Comparison of ENCODE assay signal across 8 cellular contexts in the genomic region with DNA sequence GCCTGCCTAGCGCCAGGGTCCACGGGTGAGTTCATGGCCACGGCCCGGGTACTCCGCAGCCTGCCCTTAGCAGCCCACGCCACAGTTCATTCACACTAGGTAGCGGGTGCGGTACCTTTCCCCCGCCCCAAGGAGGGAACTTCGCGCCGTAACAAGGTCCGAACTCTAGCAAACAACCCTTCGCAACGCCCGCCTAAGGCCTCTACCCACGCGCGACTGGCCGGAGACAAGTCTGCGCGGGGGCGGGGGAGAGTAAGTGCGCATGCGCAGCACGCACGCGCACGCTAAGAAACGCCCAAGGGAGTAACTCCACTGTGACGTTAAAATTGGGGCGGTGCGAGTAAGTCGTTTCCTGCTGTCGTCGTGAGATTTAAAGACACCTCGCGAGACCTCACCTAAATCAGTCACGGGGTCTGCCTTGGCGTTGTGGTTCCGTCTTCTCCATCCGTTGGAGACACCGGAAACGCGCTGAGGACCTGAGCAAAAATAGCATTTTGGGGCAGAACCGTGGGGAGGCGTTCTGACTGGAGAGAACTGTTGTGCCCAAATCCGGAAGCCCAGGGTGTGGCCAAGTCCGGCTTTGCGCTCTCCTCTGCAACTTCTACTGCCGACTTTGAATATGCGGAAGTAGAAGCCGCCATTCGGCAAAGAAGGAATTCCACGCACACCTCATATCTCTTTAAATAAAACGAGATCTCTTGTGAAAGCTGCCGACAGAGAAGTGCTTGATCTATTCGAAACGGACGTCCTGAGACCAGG. TPM values are rescaled to one million over a fixed set of nuclear protein-coding genes. Genes with fewer than 3 reads are reported as not detected.
DNase-seq lines count a peak whose midpoint lies in the region; ATAC-seq, FAIRE-seq and TF ChIP-seq lines count a peak whose summit lies in the region.

A gene with protein sequence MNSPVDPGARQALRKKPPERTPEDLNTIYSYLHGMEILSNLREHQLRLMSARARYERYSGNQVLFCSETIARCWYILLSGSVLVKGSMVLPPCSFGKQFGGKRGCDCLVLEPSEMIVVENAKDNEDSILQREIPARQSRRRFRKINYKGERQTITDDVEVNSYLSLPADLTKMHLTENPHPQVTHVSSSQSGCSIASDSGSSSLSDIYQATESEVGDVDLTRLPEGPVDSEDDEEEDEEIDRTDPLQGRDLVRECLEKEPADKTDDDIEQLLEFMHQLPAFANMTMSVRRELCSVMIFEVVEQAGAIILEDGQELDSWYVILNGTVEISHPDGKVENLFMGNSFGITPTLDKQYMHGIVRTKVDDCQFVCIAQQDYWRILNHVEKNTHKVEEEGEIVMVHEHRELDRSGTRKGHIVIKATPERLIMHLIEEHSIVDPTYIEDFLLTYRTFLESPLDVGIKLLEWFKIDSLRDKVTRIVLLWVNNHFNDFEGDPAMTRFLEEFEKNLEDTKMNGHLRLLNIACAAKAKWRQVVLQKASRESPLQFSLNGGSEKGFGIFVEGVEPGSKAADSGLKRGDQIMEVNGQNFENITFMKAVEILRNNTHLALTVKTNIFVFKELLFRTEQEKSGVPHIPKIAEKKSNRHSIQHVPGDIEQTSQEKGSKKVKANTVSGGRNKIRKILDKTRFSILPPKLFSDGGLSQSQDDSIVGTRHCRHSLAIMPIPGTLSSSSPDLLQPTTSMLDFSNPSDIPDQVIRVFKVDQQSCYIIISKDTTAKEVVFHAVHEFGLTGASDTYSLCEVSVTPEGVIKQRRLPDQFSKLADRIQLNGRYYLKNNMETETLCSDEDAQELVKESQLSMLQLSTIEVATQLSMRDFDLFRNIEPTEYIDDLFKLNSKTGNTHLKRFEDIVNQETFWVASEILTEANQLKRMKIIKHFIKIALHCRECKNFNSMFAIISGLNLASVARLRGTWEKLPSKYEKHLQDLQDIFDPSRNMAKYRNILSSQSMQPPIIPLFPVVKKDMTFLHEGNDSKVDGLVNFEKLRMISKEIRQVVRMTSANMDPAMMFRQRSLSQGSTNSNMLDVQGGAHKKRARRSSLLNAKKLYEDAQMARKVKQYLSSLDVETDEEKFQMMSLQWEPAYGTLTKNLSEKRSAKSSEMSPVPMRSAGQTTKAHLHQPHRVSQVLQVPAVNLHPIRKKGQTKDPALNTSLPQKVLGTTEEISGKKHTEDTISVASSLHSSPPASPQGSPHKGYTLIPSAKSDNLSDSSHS (N-terminal part only) (minus strand): TSS at position 234 of the 759 bp plus-strand sequence. CDS start 199 bp downstream, at position 35.

- H3K36me3 ChIP-seq in trophoblast cell (ENCODE audit: control insufficient read depth in 1 of 2, insufficient read depth in 2 of 2, low read length in 2 of 2): no peaks in the 10 kb centered on the region
- no peaks in the 10 kb centered on the region for H3K36me3 ChIP-seq in transverse colon

- peak within 1 kb of the TSS; percentile 99 for H3K27ac Mint-ChIP-seq in T-cell

- H2BK5ac ChIP-seq in trophoblast cell (ENCODE audit: low read depth, low read length, poor library complexity): peak within 1 kb of the TSS; percentile 83

- peak within 1 kb of the TSS; percentile 49 for H2AK5ac ChIP-seq in trophoblast cell (ENCODE audit: low read length)

- H4K8ac ChIP-seq in trophoblast cell (ENCODE audit: low read depth, low read length): peak within 1 kb of the TSS; percentile 89

- peaks cover 11% of the 10 kb centered on the region for H3K79me1 ChIP-seq in trophoblast cell (ENCODE audit: low read length)

- H3K27ac ChIP-seq in adipose tissue (ENCODE audit: low read depth, low read length) (peak within 1 kb of the TSS; percentile 98), trophoblast cell (ENCODE audit: low read depth, low read length) (peak within 1 kb of the TSS; percentile 97), transverse colon (peak within 1 kb of the TSS; percentile 93 to 100 (median 98))

- no peak for TF ChIP-seq EP300 in transverse colon (IDR thresholded peaks at IDR 0.05; ENCODE audit: low read depth)

- H4K12ac ChIP-seq in trophoblast cell (ENCODE audit: low read depth, low read length): peak within 1 kb of the TSS; percentile 96

- H2BK12ac ChIP-seq in trophoblast cell (ENCODE audit: low read length): peak within 1 kb of the TSS; percentile 69

- in situ Hi-C loops in transverse colon (cut with MboI; ENCODE audit: low pct_ligation_motif_present in 1 of 4, low pct_unique_long_range_greater_than_20kb in 1 of 4, low sequenced_read_pairs in 3 of 4): loop anchor here in 2 of 4 donors (10.0 kb wide), 1 partner anchor 160 kb away; the partner anchor contains the start of gene FNIP1 (in 2 of the 2)

- DNase-seq in GM12891 (ENCODE audit: insufficient read length, low spot score) (peak; percentile 34), NCI-H1436 treated with DMSO at 0.1 percent for 48 hours (lab: John Stamatoyannopoulos, UW) (peak; percentile 98), T-cell (peak; percentile 86 to 99 (median 97)), cardiac septum (ENCODE audit: low spot score) (peak; percentile 98), trophoblast cell (peak; percentile 99 to 100), transverse colon (peak; percentile 98)

- H3K4me1 ChIP-seq in trophoblast cell (ENCODE audit: control insufficient read depth in 1 of 2, insufficient read depth in 2 of 2, low read length in 2 of 2) (no peaks in the 10 kb centered on the region), transverse colon (peaks cover 13 to 50% (median 46%) of the 10 kb centered on the region in 4 donors)

- H3K4ac ChIP-seq in trophoblast cell (ENCODE audit: low read depth, low read length): peak within 1 kb of the TSS; percentile 80

- H3K36me3 Mint-ChIP-seq in T-cell: no peaks in the 10 kb centered on the region

- H3K4me1 Mint-ChIP-seq in T-cell: peaks cover 31 to 34% (median 34%) of the 10 kb centered on the region in 3 donors

- intact Hi-C loops in cardiac septum (cut with DNase I): loop anchor here (1.0 to 5.0 kb wide), 3 partner anchors 37 to 161 kb away; no protein-coding TSS in a partner anchor
- intact Hi-C loops in transverse colon (cut with DNase I; ENCODE audit: low total_unique reads): no loop called here

- H3K27me3 ChIP-seq in trophoblast cell (ENCODE audit: insufficient read depth, low read length) (no peaks in the 10 kb centered on the region), transverse colon (no peaks in the 10 kb centered on the region)

- ATAC-seq in HG02840 (IDR thresholded peaks at IDR 0.05; ENCODE audit: low FRiP score, unreplicated experiment): peak; percentile 90
- peak; percentile 86 to 88 (median 87) for ATAC-seq in T-cell (replicated peaks in 1 of 4)

- H3K4me3 Mint-ChIP-seq in T-cell: peak within 1 kb of the TSS in 2 of 3 donors; percentile 98 to 99

- WGBS in adipose tissue, 3 donors: 0 to 1% (median 0%) methylated on average over 58 to 60 of the region's 60 CpGs
- WGBS in trophoblast cell (ENCODE audit: extremely low coverage, insufficient coverage, insufficient read length): no CpG with 5 or more reads among the region's 60 CpGs
- WGBS in transverse colon (ENCODE audit: low coverage in 1 of 2), 2 donors: 0% methylated on average over 9 to 60 of the region's 60 CpGs

- peak within 1 kb of the TSS; percentile 98 for H3K18ac ChIP-seq in trophoblast cell (ENCODE audit: low read length)

- FAIRE-seq in GM12891 (lab: Jason Lieb, UNC): peak; percentile 98

- POLR2A ChIA-PET in T-cell (lab: Charles Lee): interaction anchor here (0.6 to 1.0 kb wide), 3 partner anchors 104 to 162 kb away, joined by 3 to 4 read pairs (median 3); partner anchors contain the start of gene FNIP1 (in 1 of the 2)

- TF ChIP-seq CTCF in transverse colon (IDR thresholded peaks at IDR 0.05): peak in 3 of 5 experiments; percentile 4 to 71 (median 45)

- H3K9ac ChIP-seq in trophoblast cell (ENCODE audit: low read length): peak within 1 kb of the TSS; percentile 94

- H3K9me3 ChIP-seq in trophoblast cell (ENCODE audit: insufficient read depth, low read depth, low read length): no peaks in the 10 kb centered on the region
- H3K9me3 ChIP-seq in transverse colon: no peaks in the 10 kb centered on the region

- peaks cover 11% of the 10 kb centered on the region for H3K79me2 ChIP-seq in trophoblast cell (ENCODE audit: control insufficient read depth, insufficient read depth, low read length, poor library complexity)

- H3K4me3 ChIP-seq in trophoblast cell (ENCODE audit: low read depth, low read length): peak within 1 kb of the TSS; percentile 97
- peak within 1 kb of the TSS; percentile 55 to 78 (median 74) for H3K4me3 ChIP-seq in transverse colon

- TF ChIP-seq POLR2A in GM12891 (IDR thresholded peaks at IDR 0.05; ENCODE audit: low read depth, low read length) (peak; percentile 67), transverse colon (IDR thresholded peaks at IDR 0.05) (peak; percentile 88)

- H3K9me3 Mint-ChIP-seq in T-cell: no peaks in the 10 kb centered on the region

- no peaks in the 10 kb centered on the region for H3K27me3 Mint-ChIP-seq in T-cell

- peak within 1 kb of the TSS; percentile 94 for H3K14ac ChIP-seq in trophoblast cell (ENCODE audit: low read length)

- CTCF ChIA-PET in T-cell (lab: Charles Lee): interaction anchor here (0.5 to 2.0 kb wide), 3 partner anchors 46 to 404 kb away, joined by 3 to 7 read pairs (median 4); no protein-coding TSS in a partner anchor

- peak within 1 kb of the TSS; percentile 89 for H4K91ac ChIP-seq in trophoblast cell (ENCODE audit: low read depth, low read length)

- peak within 1 kb of the TSS; percentile 93 for H2BK120ac ChIP-seq in trophoblast cell (ENCODE audit: insufficient read depth, low read length, poor library complexity)

- H3K23ac ChIP-seq in trophoblast cell (ENCODE audit: low read length): no peak within 1 kb of the TSS

- H3K4me2 ChIP-seq in trophoblast cell (ENCODE audit: low read length): peak within 1 kb of the TSS; percentile 94

- H2AFZ ChIP-seq in trophoblast cell (ENCODE audit: insufficient read depth, low read length, poor library complexity): peak within 1 kb of the TSS; percentile 90

TF ChIP-seq in GM12891, 5 proteins besides CTCF, POLR2A, EP300 and RAD21:
- no peak for TF ChIP-seq PAX5 (IDR thresholded peaks at IDR 0.05; ENCODE audit: insufficient read depth, low read length, severe bottlenecking)
- TF ChIP-seq POLR2AphosphoS5 (IDR thresholded peaks at IDR 0.05; ENCODE audit: low read depth, low read length): peak; percentile 85
- TF ChIP-seq SPI1 (IDR thresholded peaks at IDR 0.05; ENCODE audit: low read depth, low read length): peak; percentile 68
- TF ChIP-seq TAF1 (IDR thresholded peaks at IDR 0.05; ENCODE audit: low read depth, low read length): peak; percentile 85
- 0 out of 2 replicates have a peak, but pooled peaks have one; percentile 15 for TF ChIP-seq POU2F2 (IDR thresholded peaks at IDR 0.05; ENCODE audit: low read depth, low read length)

RNA-seq across cellular contexts. Expression of the gene that starts here (rescaled TPM):
- 5.3 TPM for polyA plus RNA-seq in GM12891 (2012; ENCODE audit: low read depth, missing spikeins)
- total RNA-seq in T-cell (100 to 1,000 TPM in 1 of 5 donors, 10 to 100 TPM in 4; 82.9 to 122 (median 87.7) TPM), cardiac septum (15.6 TPM), transverse colon (10 to 100 TPM; 21.3 to 40.3 (median 35.9) TPM)
- polyA plus RNA-seq in adipose tissue: 1 to 10 TPM; 1.2 to 3.2 (median 1.9) TPM
- polyA plus RNA-seq in trophoblast cell (2013): 5.7 and 5.9 TPM in 2 replicates

Comparison
In these comparisons a context has a peak if more than half of its experiments do, and no peak if none do; other contexts are left out.
1. Peak in every context shown above with its lines: DNase-seq, ATAC-seq, H3K4me3 ChIP-seq and H3K27ac ChIP-seq.
2. DNase-seq: peak in every context shown above with its lines; median percentile 100 in trophoblast cell; 98 in NCI-H1436 treated with DMSO at 0.1 percent for 48 hours; 98 in cardiac septum; 98 in transverse colon; 97 in T-cell; 34 in GM12891.